8 cellular contexts compared by ENCODE assay signal in the genomic region with DNA sequence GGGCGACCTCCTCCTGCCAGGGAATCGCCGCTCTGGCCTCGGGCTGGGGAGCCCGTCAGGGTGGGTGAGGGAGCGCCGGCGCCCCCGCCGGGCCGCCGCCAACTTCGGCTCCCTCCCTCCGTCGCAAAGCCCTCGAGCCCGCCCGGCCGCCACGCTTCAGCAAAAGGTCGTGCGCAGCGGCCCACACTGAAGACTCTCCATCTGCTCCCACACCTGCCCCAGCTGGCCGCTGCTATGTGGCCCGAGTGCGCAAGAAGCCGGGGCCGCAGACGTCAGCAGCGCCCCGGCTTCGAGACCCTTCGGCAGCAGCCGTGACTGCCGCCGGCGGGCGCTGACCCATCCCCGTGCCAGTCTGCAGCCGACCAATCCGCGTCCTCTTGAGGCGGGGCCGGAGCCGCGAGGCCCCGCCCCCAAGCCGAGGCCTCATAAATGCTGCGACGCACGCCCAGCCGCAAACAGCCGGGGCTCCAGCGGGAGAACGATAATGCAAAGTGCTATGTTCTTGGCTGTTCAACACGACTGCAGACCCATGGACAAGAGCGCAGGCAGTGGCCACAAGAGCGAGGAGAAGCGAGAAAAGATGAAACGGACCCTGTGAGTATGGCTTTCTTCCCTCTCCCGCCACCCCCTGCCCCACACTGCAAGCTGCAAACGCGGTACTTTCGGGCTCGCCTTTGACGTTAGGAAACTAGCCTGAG. TPM values are rescaled to one million over a fixed set of nuclear protein-coding genes. Genes with fewer than 3 reads are reported as not detected.
A peak's percentile ranks its signal among the peaks of the same experiment; 100 is the strongest.
DNase-seq lines count a peak whose midpoint lies in the region; ATAC-seq and TF ChIP-seq lines count a peak whose summit lies in the region.

A gene with protein sequence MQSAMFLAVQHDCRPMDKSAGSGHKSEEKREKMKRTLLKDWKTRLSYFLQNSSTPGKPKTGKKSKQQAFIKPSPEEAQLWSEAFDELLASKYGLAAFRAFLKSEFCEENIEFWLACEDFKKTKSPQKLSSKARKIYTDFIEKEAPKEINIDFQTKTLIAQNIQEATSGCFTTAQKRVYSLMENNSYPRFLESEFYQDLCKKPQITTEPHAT (plus strand): TSS at position 452 of the 698 bp plus-strand sequence. CDS start 33 bp downstream, at position 485.

- H3K9me3 ChIP-seq in right atrium auricular region (no peaks in the 10 kb centered on the region), psoas muscle (no peaks in the 10 kb centered on the region)

- H3K4me1 ChIP-seq in right atrium auricular region: peaks cover 0 to 37% of the 10 kb centered on the region in 2 donors
- H3K4me1 ChIP-seq in psoas muscle: peaks cover 14% of the 10 kb centered on the region
- H3K4me1 ChIP-seq in urinary bladder (ENCODE audit: insufficient read depth): no peaks in the 10 kb centered on the region

- intact Hi-C loops in psoas muscle (cut with DNase I): loop anchor here (5.0 to 10.0 kb wide), 3 partner anchors 204 to 314 kb away; a partner anchor contains a TSS

- H3K36me3 ChIP-seq in right atrium auricular region (peaks cover 20% of the 10 kb centered on the region), psoas muscle (ENCODE audit: insufficient read depth in 1 of 2, low read depth in 1 of 2) (peaks cover 0 to 12% of the 10 kb centered on the region in 2 donors), urinary bladder (ENCODE audit: insufficient read depth) (no peaks in the 10 kb centered on the region)

- 0 to 1% (median 1%) methylated on average over 52 to 66 of the region's 66 CpGs for WGBS in psoas muscle, 3 donors
- under 1% methylated on average over 66 of the region's 66 CpGs for WGBS in urinary bladder

- H3K27ac ChIP-seq in right atrium auricular region: peak within 1 kb of the TSS; percentile 89 to 96
- H3K27ac ChIP-seq in psoas muscle: peak within 1 kb of the TSS; percentile 66
- H3K27ac ChIP-seq in urinary bladder (ENCODE audit: low read depth): peak within 1 kb of the TSS; percentile 85

- H3K4me3 ChIP-seq in right atrium auricular region: peak within 1 kb of the TSS; percentile 80 to 82
- peak within 1 kb of the TSS; percentile 78 for H3K4me3 ChIP-seq in psoas muscle
- H3K4me3 ChIP-seq in urinary bladder (ENCODE audit: low read depth, low read length): peak within 1 kb of the TSS; percentile 58

- in situ Hi-C loops in GM13976 (cut with MboI; ENCODE audit: low sequenced_read_pairs, unreplicated experiment): loop anchor here (25.0 kb wide), 2 partner anchors 204 to 304 kb away; a partner anchor contains a TSS

- H3K27me3 ChIP-seq in right atrium auricular region (no peaks in the 10 kb centered on the region), psoas muscle (ENCODE audit: insufficient read depth in 3 of 3, low read length in 2 of 3) (no peaks in the 10 kb centered on the region)

- peak; percentile 92 for DNase-seq in GM13976 (ENCODE audit: low spot score)
- DNase-seq in NCI-H1436 (lab: John Stamatoyannopoulos, UW): peak; percentile 80
- peak; percentile 78 to 92 (median 85) for DNase-seq in T-helper 1 cell
- DNase-seq in amniotic stem cell (lab: John Stamatoyannopoulos, UW): peak; percentile 78
- DNase-seq in right atrium auricular region (ENCODE audit: low spot score): peak; percentile 96
- peak; percentile 90 to 93 for DNase-seq in psoas muscle

- ATAC-seq in HG02840 (IDR thresholded peaks at IDR 0.05; ENCODE audit: low FRiP score, unreplicated experiment): peak; percentile 83
- peak; percentile 98 to 99 (median 98) for ATAC-seq in psoas muscle

- no peak for TF ChIP-seq CTCF in GM13976 (IDR thresholded peaks at IDR 0.05; ENCODE audit: borderline replicate concordance, control extremely low read depth, extremely low read depth, insufficient read depth, missing control alignments)
- peak; percentile 13 to 52 for TF ChIP-seq CTCF in right atrium auricular region (IDR thresholded peaks at IDR 0.05)
- no peak for TF ChIP-seq CTCF in psoas muscle (IDR thresholded peaks at IDR 0.05)

RNA-seq across cellular contexts. Expression of the gene that starts here (rescaled TPM):
- total RNA-seq in right atrium auricular region (10 to 100 TPM; 31.2 to 51.2 TPM), psoas muscle (1 to 10 TPM; 3.5 to 4.7 (median 3.8) TPM), urinary bladder (211 TPM)
- polyA plus RNA-seq in psoas muscle (10 to 100 TPM in 1 of 3 donors, 1 to 10 TPM in 2; 1.9 to 47.6 (median 4.5) TPM), urinary bladder (554 TPM)

Comparison
In these comparisons a context has a peak if more than half of its experiments do, and no peak if none do; other contexts are left out.
1. Peak in every context shown above with its lines: DNase-seq, ATAC-seq, H3K4me3 ChIP-seq and H3K27ac ChIP-seq.
2. RNA of the gene that starts here (total RNA-seq): 211 TPM in urinary bladder (single experiment) and 31.2 to 51.2 TPM in right atrium auricular region; 3.5 to 4.7 TPM in psoas muscle; every median in the first group is over 4 times any median in the second.
3. RNA of the gene that starts here (polyA plus RNA-seq): 554 TPM in urinary bladder (single experiment); 1.9 to 47.6 TPM in psoas muscle; every median in the first group is over 10 times any median in the second.
4. CTCF ChIP-seq: peak in right atrium auricular region (2 of 2); none in GM13976 (single experiment) and psoas muscle (single experiment).